27 cellular contexts compared by ENCODE assay signal in genomic region chr9:34690983-34691382, GRCh38. TPM values are rescaled to one million over a fixed set of nuclear protein-coding genes. Genes with fewer than 3 reads are reported as not detected.
"Had no signal": no experiment of that assay in that cellular context is flagged by ENCODE, and none has a peak within 500 bp of the region (broad histone marks: within the 10 kb centered on the region; RNA-seq: fewer than 3 reads in every experiment).

TSS of gene CCL19 (minus strand) at chr9:34691276. CDS start at chr9:34691139, 137 bp downstream.

- H3K27ac ChIP-seq: cardiac muscle cell, dorsolateral prefrontal cortex, epithelial cell of prostate, hepatocyte, lower lobe of right lung, prostate gland, right atrium auricular region, suprapubic skin had no signal

- H3K4me1 ChIP-seq: right atrium auricular region had no signal

- H3K79me2 ChIP-seq: hepatocyte had no signal

- H3K4me2 ChIP-seq: hepatocyte had no signal

- H3K36me3 ChIP-seq: cardiac muscle cell, lower lobe of right lung, prostate gland, right atrium auricular region, suprapubic skin had no signal

- H3K27ac Mint-ChIP-seq: activated CD4-positive, alpha-beta T cell treated with anti-CD3 and anti-CD28 coated beads, Interleukin-2, amount 10 ng/mL, durations not matched to agents 7 days and 5 days; activated naive CD8-positive, alpha-beta T cell; endodermal cell; stimulated activated naive CD8-positive, alpha-beta T cell treated with anti-CD3 and anti-CD28 coated beads, Interleukin-15, amount 100 ng/mL, for 72 hours; type B pancreatic cell had no signal

- H3K36me3 Mint-ChIP-seq: activated naive CD8-positive, alpha-beta T cell had no signal

- H3K9me3 Mint-ChIP-seq: activated CD4-positive, alpha-beta T cell treated with anti-CD3 and anti-CD28 coated beads, Interleukin-2, amount 10 ng/mL, durations not matched to agents 7 days and 5 days; activated T-cell treated with anti-CD3 and anti-CD28 coated beads, Interleukin-2, amount 50 U/mL, for 4 hours; endodermal cell; stimulated activated naive CD8-positive, alpha-beta T cell treated with anti-CD3 and anti-CD28 coated beads, Interleukin-15, amount 100 ng/mL, for 72 hours; type B pancreatic cell had no signal

- H3K9me3 ChIP-seq: lower lobe of right lung, prostate gland, right atrium auricular region, suprapubic skin had no signal

- H3K27me3 ChIP-seq: cardiac muscle cell, dorsolateral prefrontal cortex, hepatocyte, right atrium auricular region, suprapubic skin had no signal

- H3K4me3 ChIP-seq: cardiac muscle cell, dorsolateral prefrontal cortex, hepatocyte, lower lobe of right lung, prostate gland, right atrium auricular region, suprapubic skin had no signal

- ATAC-seq: activated T-cell treated with anti-CD3 and anti-CD28 coated beads, Interleukin-2, amount 50 U/mL, for 4 hours; lower lobe of right lung; stimulated activated naive CD8-positive, alpha-beta T cell treated with anti-CD3 and anti-CD28 coated beads, Interleukin-15, amount 100 ng/mL, for 72 hours had no signal

- H3K4me3 Mint-ChIP-seq: activated CD4-positive, alpha-beta T cell treated with anti-CD3 and anti-CD28 coated beads, Interleukin-2, amount 10 ng/mL, durations not matched to agents 7 days and 5 days; activated naive CD8-positive, alpha-beta T cell; activated T-cell treated with anti-CD3 and anti-CD28 coated beads, Interleukin-2, amount 50 U/mL, for 4 hours; endodermal cell; stimulated activated naive CD8-positive, alpha-beta T cell treated with anti-CD3 and anti-CD28 coated beads, Interleukin-15, amount 100 ng/mL, for 72 hours; type B pancreatic cell had no signal

- H2AFZ ChIP-seq: hepatocyte had no signal

- H3K4me1 Mint-ChIP-seq: activated CD4-positive, alpha-beta T cell treated with anti-CD3 and anti-CD28 coated beads, Interleukin-2, amount 10 ng/mL, durations not matched to agents 7 days and 5 days; stimulated activated naive CD8-positive, alpha-beta T cell treated with anti-CD3 and anti-CD28 coated beads, Interleukin-15, amount 100 ng/mL, for 72 hours had no signal

- DNase-seq: activated CD4-positive, alpha-beta T cell treated with anti-CD3 and anti-CD28 coated beads, Interleukin-2, amount 10 ng/mL, durations not matched to agents 7 days and 5 days; activated CD8-positive, alpha-beta memory T cell treated with anti-CD3 and anti-CD28 coated beads, Interleukin-2, amount 50 U/mL, for 4 hours; activated effector memory CD4-positive, alpha-beta T cell treated with Interleukin-2 at 50 U/mL for 16 hours; activated T-cell treated with anti-CD3 and anti-CD28 coated beads, Interleukin-2, amount 50 U/mL, for 4 hours; amniotic stem cell; endodermal cell; foreskin fibroblast; lower lobe of right lung; midbrain; small intestine; stimulated activated CD4-positive, alpha-beta T cell treated with anti-CD3 and anti-CD28 coated beads, Interleukin-15, amount 100 ng/mL, for 24 hours; stimulated activated CD4-positive, alpha-beta T cell treated with anti-CD3 and anti-CD28 coated beads, Interleukin-4, amount 100 ng/mL, for 1 hour; stimulated activated naive CD8-positive, alpha-beta T cell treated with anti-CD3 and anti-CD28 coated beads, Interleukin-15, amount 100 ng/mL, for 72 hours; T-helper 1 cell; T1000 had no signal

- H3K27me3 Mint-ChIP-seq: activated CD4-positive, alpha-beta T cell treated with anti-CD3 and anti-CD28 coated beads, Interleukin-2, amount 10 ng/mL, durations not matched to agents 7 days and 5 days; activated naive CD8-positive, alpha-beta T cell; stimulated activated naive CD8-positive, alpha-beta T cell treated with anti-CD3 and anti-CD28 coated beads, Interleukin-15, amount 100 ng/mL, for 72 hours; type B pancreatic cell had no signal

RNA-seq across cellular contexts. Expression of gene CCL19, which starts in this region (rescaled TPM):
- total RNA-seq: activated CD4-positive, alpha-beta T cell treated with anti-CD3 and anti-CD28 coated beads, Interleukin-2, amount 10 ng/mL, durations not matched to agents 7 days and 5 days; cardiac muscle cell; endodermal cell; glomerular endothelial cell; hepatocyte; osteoblast had no signal
- polyA plus RNA-seq: cardiac muscle cell, hepatocyte, neural cell had no signal
